ENCODE assay signal across 27 cellular contexts in genomic region chr7:155993420-155994252, GRCh38.
DNase-seq lines count a peak whose midpoint lies in the region; ATAC-seq and TF ChIP-seq lines count a peak whose summit lies in the region.
"Had no signal": no experiment of that assay in that cellular context is flagged by ENCODE, and none has a peak within 500 bp of the region (broad histone marks: within the 10 kb centered on the region; RNA-seq: fewer than 3 reads in every experiment).

No MANE protein-coding gene starts in this region.

- H3K9me3 ChIP-seq in right atrium auricular region (no peaks in the 10 kb centered on the region), heart left ventricle (peaks cover 0 to 3% (median 0%) of the 10 kb centered on the region in 12 donors), endodermal cell (ENCODE audit: control insufficient read depth, low read length) (no peaks in the 10 kb centered on the region), neuronal stem cell (replicated peaks in 1 of 2; ENCODE audit: control insufficient read depth in 2 of 2, insufficient read depth in 1 of 2, low read depth in 1 of 2, low read length in 2 of 2) (peaks cover 0 to 2% of the 10 kb centered on the region in 2 donors)
- H3K9me3 ChIP-seq: MG63, uterus had no signal

- intact Hi-C loops in heart left ventricle (cut with DNase I), result no loop called here

- H3K27ac ChIP-seq in right atrium auricular region, result no peak overlapping the region
- H3K27ac ChIP-seq in heart left ventricle, result no peak overlapping the region
- no peak overlapping the region for H3K27ac ChIP-seq in endodermal cell (ENCODE audit: low read depth, low read length)
- no peak overlapping the region for H3K27ac ChIP-seq in neuronal stem cell (replicated peaks; ENCODE audit: low read length)
- H3K27ac ChIP-seq: breast epithelium, KMS-11, RWPE1, uterus, WERI-Rb-1 had no signal

- H3K4me1 Mint-ChIP-seq in endodermal cell (no peaks in the 10 kb centered on the region), type B pancreatic cell (ENCODE audit: unreplicated experiment) (no peaks in the 10 kb centered on the region)

- H3K4me3 Mint-ChIP-seq in endodermal cell (no peak overlapping the region), type B pancreatic cell (no peak overlapping the region)
- H3K4me3 Mint-ChIP-seq: activated naive CD4-positive, alpha-beta T cell treated with anti-CD3 and anti-CD28 coated beads, Interleukin-2, amount 10 ng/mL, durations not matched to agents 7 days and 5 days; activated T-helper 17 cell treated with anti-CD3 and anti-CD28 coated beads, Interleukin-2, amount 50 U/mL, for 72 hours had no signal

- no peaks in the 10 kb centered on the region for H3K27me3 ChIP-seq in right atrium auricular region
- peaks cover 0 to 13% (median 0%) of the 10 kb centered on the region in 9 donors for H3K27me3 ChIP-seq in heart left ventricle
- H3K27me3 ChIP-seq in endodermal cell (ENCODE audit: control insufficient read depth, insufficient read depth, low read length, poor library complexity, severe bottlenecking), result no peaks in the 10 kb centered on the region
- H3K27me3 ChIP-seq in neuronal stem cell (ENCODE audit: control insufficient read depth in 3 of 3, insufficient read depth in 3 of 3, low read depth in 1 of 3, low read length in 3 of 3), result peaks cover 0 to 10% (median 0%) of the 10 kb centered on the region in 3 experiments
- H3K27me3 ChIP-seq: MG63, uterus had no signal

- H4K91ac ChIP-seq in neuronal stem cell (ENCODE audit: low read depth, low read length, poor library complexity), result no peak overlapping the region

- H3K27me3 Mint-ChIP-seq in endodermal cell (ENCODE audit: insufficient read depth), result peaks cover 4% of the 10 kb centered on the region
- H3K27me3 Mint-ChIP-seq in type B pancreatic cell, result peaks cover 5% of the 10 kb centered on the region

- H3K9me3 Mint-ChIP-seq in endodermal cell (peaks cover 13% of the 10 kb centered on the region), type B pancreatic cell (no peaks in the 10 kb centered on the region)

- TF ChIP-seq POLR2A in heart left ventricle (IDR thresholded peaks at IDR 0.05), result no peak

- no peak overlapping the region for H3K27ac Mint-ChIP-seq in endodermal cell
- H3K27ac Mint-ChIP-seq in type B pancreatic cell, result no peak overlapping the region
- H3K27ac Mint-ChIP-seq: activated T-helper 17 cell treated with anti-CD3 and anti-CD28 coated beads, Interleukin-2, amount 50 U/mL, for 72 hours; T-cell had no signal

- peak overlapping the region; percentile 92 for H3K23ac ChIP-seq in neuronal stem cell (ENCODE audit: low read depth, low read length, poor library complexity)

- H3K36me3 Mint-ChIP-seq in endodermal cell (ENCODE audit: low read depth), result no peaks in the 10 kb centered on the region
- no peaks in the 10 kb centered on the region for H3K36me3 Mint-ChIP-seq in type B pancreatic cell
- H3K36me3 Mint-ChIP-seq: activated naive CD4-positive, alpha-beta T cell treated with anti-CD3 and anti-CD28 coated beads, Interleukin-2, amount 10 ng/mL, durations not matched to agents 7 days and 5 days; T-cell had no signal

- H3K36me3 ChIP-seq in right atrium auricular region, result no peaks in the 10 kb centered on the region
- H3K36me3 ChIP-seq in heart left ventricle, result no peaks in the 10 kb centered on the region
- no peaks in the 10 kb centered on the region for H3K36me3 ChIP-seq in endodermal cell (ENCODE audit: control insufficient read depth, insufficient read depth, low read length)
- no peaks in the 10 kb centered on the region for H3K36me3 ChIP-seq in neuronal stem cell (replicated peaks in 1 of 2; ENCODE audit: control insufficient read depth in 2 of 2, insufficient read depth in 2 of 2, low read length in 2 of 2)
- H3K36me3 ChIP-seq: breast epithelium, MG63, uterus, WERI-Rb-1 had no signal

- peak overlapping the region; percentile 46 for H2BK12ac ChIP-seq in neuronal stem cell (ENCODE audit: low read length)

- peaks cover 2% of the 10 kb centered on the region for H3K79me1 ChIP-seq in neuronal stem cell (ENCODE audit: low read depth, low read length)

- ATAC-seq in heart left ventricle (no peak), GM21381 (IDR thresholded peaks at IDR 0.05; ENCODE audit: unreplicated experiment) (no peak)
- ATAC-seq: activated T-helper 17 cell treated with anti-CD3 and anti-CD28 coated beads, Interleukin-2, amount 50 U/mL, for 72 hours; HCT116; left ventricle myocardium superior had no signal

- peak overlapping the region; percentile 56 for H2BK5ac ChIP-seq in neuronal stem cell (ENCODE audit: low read length)

- 79 to 82% (median 81%) methylated on average over 24 of the region's 24 CpGs for WGBS in heart left ventricle, 4 donors
- 92 to 96% methylated on average over 20 to 24 of the region's 24 CpGs for WGBS in endodermal cell (ENCODE audit: insufficient coverage in 1 of 2, insufficient read length in 1 of 2), 2 experiments
- no CpG with 5 or more reads among the region's 24 CpGs for WGBS in neuronal stem cell (ENCODE audit: extremely low coverage in 2 of 2, insufficient read length in 2 of 2, insufficient replicate concordance in 1 of 2), 2 donors

- H3K9ac ChIP-seq in endodermal cell (ENCODE audit: extremely low read depth, low read length, poor library complexity, severe bottlenecking) (no peak overlapping the region), neuronal stem cell (ENCODE audit: low read depth, low read length, poor library complexity) (no peak overlapping the region)
- H3K9ac ChIP-seq: KMS-11 had no signal

- peak overlapping the region; percentile 85 for H2BK15ac ChIP-seq in neuronal stem cell (ENCODE audit: low read length)

- peak overlapping the region; percentile 56 for H3K14ac ChIP-seq in neuronal stem cell (ENCODE audit: low read length)

- H3K4me1 ChIP-seq in right atrium auricular region (no peaks in the 10 kb centered on the region), heart left ventricle (no peaks in the 10 kb centered on the region), endodermal cell (ENCODE audit: control insufficient read depth, insufficient read depth, low read length) (no peaks in the 10 kb centered on the region), neuronal stem cell (ENCODE audit: control insufficient read depth in 2 of 2, insufficient read depth in 1 of 2, low read depth in 1 of 2, low read length in 2 of 2) (peaks cover 0 to 1% of the 10 kb centered on the region in 2 donors)
- H3K4me1 ChIP-seq: breast epithelium, uterus had no signal

- H2AFZ ChIP-seq in neuronal stem cell (ENCODE audit: low read length), result no peak overlapping the region

- DNase-seq in right atrium auricular region (ENCODE audit: low spot score), result peak; percentile 50
- DNase-seq in heart left ventricle, result no peak
- DNase-seq in endodermal cell, result peak; percentile 30
- no peak for DNase-seq in neuronal stem cell (ENCODE audit: low spot score)
- DNase-seq in type B pancreatic cell (ENCODE audit: extremely low spot score, unreplicated experiment), result no peak
- DNase-seq in kidney tubule cell (ENCODE audit: low spot score), result no peak
- DNase-seq: activated CD4-positive, alpha-beta T cell treated with anti-CD3 and anti-CD28 coated beads for 48 hours; activated naive CD4-positive, alpha-beta T cell treated with anti-CD3 and anti-CD28 coated beads, Interleukin-2, amount 10 ng/mL, durations not matched to agents 7 days and 5 days; effector memory CD4-positive, alpha-beta T cell; glutamatergic neuron; left ventricle myocardium superior; MG63; NCI-H1105; NCI-H1930; NCI-H2171 treated with DMSO at 0.1 percent for 48 hours; NCI-H510A; occipital lobe; stimulated activated naive CD4-positive, alpha-beta T cell; T-cell; uterus; WERI-Rb-1 had no signal

- TF ChIP-seq CTCF in right atrium auricular region (IDR thresholded peaks at IDR 0.05), result no peak
- no peak for TF ChIP-seq CTCF in heart left ventricle (IDR thresholded peaks at IDR 0.05)
- no peak for TF ChIP-seq CTCF in endodermal cell (conservative IDR thresholded peaks at IDR 0.05)
- no peak for TF ChIP-seq CTCF in type B pancreatic cell (conservative IDR thresholded peaks at IDR 0.05)

- no peak overlapping the region for H4K8ac ChIP-seq in neuronal stem cell (ENCODE audit: low read depth, low read length)

- H3K4me3 ChIP-seq in right atrium auricular region, result no peak overlapping the region
- H3K4me3 ChIP-seq in heart left ventricle, result no peak overlapping the region
- H3K4me3 ChIP-seq in endodermal cell (ENCODE audit: low read length), result no peak overlapping the region
- H3K4me3 ChIP-seq in neuronal stem cell (ENCODE audit: low read length in 2 of 2), result no peak overlapping the region
- H3K4me3 ChIP-seq: breast epithelium, MG63, uterus had no signal

- no peak overlapping the region for H3K4ac ChIP-seq in neuronal stem cell (ENCODE audit: low read length)

- H2BK120ac ChIP-seq in neuronal stem cell (ENCODE audit: low read depth, low read length), result peak overlapping the region; percentile 31

- peak overlapping the region; percentile 63 for H2AK5ac ChIP-seq in neuronal stem cell (ENCODE audit: low read depth, low read length)

- peak overlapping the region; percentile 81 for H3K18ac ChIP-seq in neuronal stem cell (ENCODE audit: low read length)

- H3K4me2 ChIP-seq in neuronal stem cell (ENCODE audit: insufficient read depth, low read length, poor library complexity, severe bottlenecking), result no peak overlapping the region
- H3K4me2 ChIP-seq: KMS-11 had no signal

Comparison
In these comparisons a context has a peak if more than half of its experiments do, and no peak if none do; other contexts are left out.
1. DNase-seq: peak in right atrium auricular region (single experiment) and endodermal cell (single experiment); none in heart left ventricle (0 of 5), neuronal stem cell (single experiment), type B pancreatic cell (single experiment) and kidney tubule cell (single experiment).